21 cellular contexts compared by ENCODE assay signal in genomic region chr1:81654657-81655056, GRCh38.
"Had no signal": no experiment of that assay in that cellular context is flagged by ENCODE, and none has a peak within 500 bp of the region (broad histone marks: within the 10 kb centered on the region; RNA-seq: fewer than 3 reads in every experiment).

No MANE protein-coding gene starts in this region.

- H3K4me3 ChIP-seq: left ventricle myocardium inferior, lung, mucosa of descending colon, ovary, right atrium auricular region, right lobe of liver, suprapubic skin, thoracic aorta, tibial artery, uterus had no signal

- DNase-seq: islet precursor cell; left ventricle myocardium inferior; midbrain; mucosa of descending colon; naive thymus-derived CD4-positive, alpha-beta T cell; ovary; right lobe of liver; stimulated activated CD4-positive, alpha-beta T cell treated with anti-CD3 and anti-CD28 coated beads, Interleukin-12 subunit alpha, Interleukin-12 subunit beta, amount 100 ng/mL, for 4 hours; stimulated activated CD4-positive, alpha-beta T cell treated with anti-CD3 and anti-CD28 coated beads, Interleukin-15, amount 100 ng/mL, for 24 hours; stimulated activated CD4-positive, alpha-beta T cell treated with anti-CD3 and anti-CD28 coated beads, Interleukin-2, amount 100 ng/mL, for 24 hours; stimulated activated CD4-positive, alpha-beta T cell treated with anti-CD3 and anti-CD28 coated beads, Interleukin-4, amount 100 ng/mL, for 24 hours; stimulated activated naive CD4-positive, alpha-beta T cell; tibial artery; trophoblast cell; uterus had no signal

- H3K9me3 ChIP-seq: left ventricle myocardium inferior, mucosa of descending colon, ovary, right atrium auricular region, right lobe of liver, suprapubic skin, thoracic aorta, tibial artery, uterus had no signal

- H3K36me3 ChIP-seq: left ventricle myocardium inferior, ovary, right atrium auricular region, right lobe of liver, suprapubic skin, thoracic aorta, tibial artery, uterus had no signal

- H3K27me3 ChIP-seq: ovary, right atrium auricular region, right lobe of liver, suprapubic skin, tibial artery, uterus had no signal

- ATAC-seq: mucosa of descending colon; naive thymus-derived CD4-positive, alpha-beta T cell; natural killer cell treated with Interleukin-12 subunit alpha and Interleukin-12 subunit beta and Interleukin-15 and Interleukin-18, amount 100 ng/mL, for 72 hours; right lobe of liver; stimulated activated effector memory CD8-positive, alpha-beta T cell treated with anti-CD3 and anti-CD28 coated beads, Interleukin-12 subunit alpha, Interleukin-12 subunit beta, amount 100 ng/mL, for 72 hours had no signal

- H3K4me1 ChIP-seq: right lobe of liver, suprapubic skin, tibial artery, uterus had no signal

- H3K27ac ChIP-seq: left ventricle myocardium inferior, ovary, right atrium auricular region, right lobe of liver, suprapubic skin, thoracic aorta, tibial artery, uterus had no signal
